Comparison of ENCODE assay signal across 13 cellular contexts in genomic region chr2:197377670-197378069, GRCh38. TPM values are rescaled to one million over a fixed set of nuclear protein-coding genes. Genes with fewer than 3 reads are reported as not detected.
DNase-seq lines count a peak whose midpoint lies in the region; ATAC-seq and FAIRE-seq lines count a peak whose summit lies in the region.
"Had no signal": no experiment of that assay in that cellular context is flagged by ENCODE, and none has a peak within 500 bp of the region (broad histone marks: within the 10 kb centered on the region; RNA-seq: fewer than 3 reads in every experiment).

No MANE protein-coding gene starts in this region.

- peaks cover 17% of the 10 kb centered on the region for H3K4me1 ChIP-seq in BLaER1
- peaks cover 24% of the 10 kb centered on the region for H3K4me1 ChIP-seq in Karpas-422 (ENCODE audit: low read length)

- no peaks in the 10 kb centered on the region for H3K36me3 Mint-ChIP-seq in memory B cell

- H3K36me3 ChIP-seq in BLaER1: no peaks in the 10 kb centered on the region
- no peaks in the 10 kb centered on the region for H3K36me3 ChIP-seq in Karpas-422 (ENCODE audit: insufficient read depth, low read length)

- no peaks in the 10 kb centered on the region for H3K9me3 Mint-ChIP-seq in memory B cell
- H3K9me3 Mint-ChIP-seq: CD4-positive, alpha-beta T cell; H9 had no signal

- intact Hi-C loops in sciatic nerve (cut with DNase I): loop anchor here (2.0 to 10.0 kb wide), 2 partner anchors 193 to 265 kb away; no protein-coding TSS in a partner anchor

- no peak for DNase-seq in GM19239 (ENCODE audit: insufficient read length, low spot score)
- no peak for DNase-seq in Karpas-422
- DNase-seq in memory B cell (ENCODE audit: low spot score in 2 of 2): no peak
- no peak for DNase-seq in activated T-cell treated with anti-CD3 and anti-CD28 coated beads, Interleukin-2, amount 50 U/mL, for 48 hours
- DNase-seq in sciatic nerve (ENCODE audit: low spot score): no peak
- no peak for DNase-seq in stimulated activated naive CD4-positive, alpha-beta T cell treated with Interleukin-2 at 50 U/mL for 16 hours (lab: John Stamatoyannopoulos, UW)
- DNase-seq: NCI-H187 treated with DMSO at 0.1 percent for 48 hours had no signal

- H3K27me3 Mint-ChIP-seq in memory B cell: no peaks in the 10 kb centered on the region
- H3K27me3 Mint-ChIP-seq: CD4-positive, alpha-beta T cell had no signal

- no peak for ATAC-seq in memory B cell (ENCODE audit: low read depth)
- ATAC-seq in GM18498 (IDR thresholded peaks at IDR 0.05; ENCODE audit: unreplicated experiment): no peak
- no peak for ATAC-seq in sciatic nerve

- H3K27me3 ChIP-seq in BLaER1: no peaks in the 10 kb centered on the region; the same call in 1 of the 2 replicates
- no peaks in the 10 kb centered on the region for H3K27me3 ChIP-seq in Karpas-422 (ENCODE audit: low read length)

- H3K4me3 ChIP-seq in BLaER1 (no peak overlapping the region), Karpas-422 (ENCODE audit: low read length) (peak overlapping the region; percentile 43)

- H3K4me2 ChIP-seq in BLaER1: peak overlapping the region; percentile 64
- peak overlapping the region; percentile 61 for H3K4me2 ChIP-seq in Karpas-422 (ENCODE audit: low read depth, low read length, poor library complexity, severe bottlenecking)
- H3K4me2 ChIP-seq: KMS-11 had no signal

- no peaks in the 10 kb centered on the region for H3K9me3 ChIP-seq in BLaER1
- H3K9me3 ChIP-seq in Karpas-422 (ENCODE audit: low read length): no peaks in the 10 kb centered on the region

- no peaks in the 10 kb centered on the region for H3K79me2 ChIP-seq in Karpas-422 (ENCODE audit: low read length)

- peak overlapping the region; percentile 62 for H3K27ac Mint-ChIP-seq in memory B cell
- H3K27ac Mint-ChIP-seq: CD4-positive, alpha-beta T cell; H9 had no signal

- H3K4me1 Mint-ChIP-seq in memory B cell: peaks cover 17% of the 10 kb centered on the region

- H2AFZ ChIP-seq in Karpas-422 (ENCODE audit: low read length): peak overlapping the region; percentile 82

- H3K4me3 Mint-ChIP-seq in memory B cell: peak overlapping the region; percentile 69
- H3K4me3 Mint-ChIP-seq: CD4-positive, alpha-beta T cell; H9 had no signal

- H3K27ac ChIP-seq in BLaER1 (no peak overlapping the region), Karpas-422 (ENCODE audit: low read length) (no peak overlapping the region)
- H3K27ac ChIP-seq: KMS-11 had no signal

- H3K9me2 ChIP-seq in Karpas-422 (replicated peaks; ENCODE audit: insufficient read depth, low read length): no peaks in the 10 kb centered on the region

- H3K9ac ChIP-seq in BLaER1 (no peak overlapping the region), Karpas-422 (ENCODE audit: low read length) (peak overlapping the region; percentile 53)
- H3K9ac ChIP-seq: KMS-11 had no signal

- H4K20me1 ChIP-seq in BLaER1 (no peaks in the 10 kb centered on the region), Karpas-422 (ENCODE audit: insufficient read depth, low read depth, low read length) (no peaks in the 10 kb centered on the region)

- peak; percentile 21 for FAIRE-seq in GM19239 (lab: Jason Lieb, UNC)
- FAIRE-seq: A204.1 had no signal

RNA-seq across cellular contexts. Expression of gene SF3B1, which starts 57.2 kb away (rescaled TPM):
- total RNA-seq in Karpas-422 (2014; rRNA removed; shearing (Covaris generic); ENCODE audit: low replicate concordance): 169 and 304 TPM in 2 replicates
- 330 TPM for total RNA-seq in sciatic nerve
